ENCODE assay signal across 25 cellular contexts in the genomic region with DNA sequence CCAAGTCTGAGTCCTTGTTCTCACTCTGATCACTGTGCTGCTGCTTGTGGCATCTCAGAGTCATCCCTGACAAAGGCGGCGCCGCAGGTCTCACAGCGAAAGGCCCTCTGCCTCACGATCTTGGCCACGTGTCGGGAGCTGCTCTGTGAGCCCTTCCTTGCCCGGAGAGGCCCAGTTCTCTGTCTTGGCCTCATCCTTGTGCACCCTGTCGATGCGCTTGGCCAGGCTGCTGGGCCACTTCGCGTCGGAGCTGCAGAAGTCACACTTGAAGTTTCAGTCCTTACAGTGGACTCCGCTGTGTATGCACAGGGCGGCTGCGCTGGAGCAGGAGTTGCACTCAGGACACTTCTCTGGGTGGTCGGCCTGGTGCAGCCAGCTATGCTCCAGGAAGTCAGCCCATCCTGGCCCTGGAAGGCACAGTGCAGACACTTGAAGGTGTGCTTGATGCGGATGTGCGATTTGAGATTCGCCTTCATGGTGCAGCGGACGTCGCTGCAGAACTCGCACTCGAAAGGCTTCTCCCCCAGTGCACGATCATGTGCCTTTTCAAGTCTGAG.
"Had no signal": no experiment of that assay in that cellular context is flagged by ENCODE, and none has a peak within 500 bp of the region (broad histone marks: within the 10 kb centered on the region; RNA-seq: fewer than 3 reads in every experiment).

No MANE protein-coding gene starts in this region.

- H3K4me3 ChIP-seq: MG63, PC-9, Peyer's patch, SJCRH30 had no signal

- H3K36me3 ChIP-seq: MG63, Peyer's patch, SJCRH30 had no signal

- H3K27me3 ChIP-seq: MG63, Peyer's patch, SJCRH30 had no signal

- FAIRE-seq: HepG2 had no signal

- H3K9me3 ChIP-seq: MG63, Peyer's patch, SJCRH30 had no signal

- H3K4me1 ChIP-seq: Peyer's patch, SJCRH30 had no signal

- ATAC-seq: HepG2, SK-N-SH treated with all-trans-retinoic acid at 6 μM for 48 hours had no signal

- H3K27ac ChIP-seq: PC-9, Peyer's patch, SJCRH30 had no signal

- DNase-seq: IMR-90, Karpas-422, KG1, MG63, NCI-H1092, NCI-H1105 treated with DMSO at 0.1 percent for 48 hours, NCI-H1417 treated with DMSO at 0.1 percent for 48 hours, NCI-H146, NCI-H1694 treated with DMSO at 0.1 percent for 48 hours, NCI-H1930, NCI-H2081, NCI-H2107, NCI-H2227 treated with DMSO at 0.1 percent for 48 hours, NCI-H446, NCI-H510A, NCI-H524 treated with DMSO at 0.1 percent for 48 hours, NCI-H69, NCI-H774, OCI-M1, PC-9, Peyer's patch, SHP77 treated with DMSO at 0.1 percent for 48 hours had no signal
